In the genomic region with DNA sequence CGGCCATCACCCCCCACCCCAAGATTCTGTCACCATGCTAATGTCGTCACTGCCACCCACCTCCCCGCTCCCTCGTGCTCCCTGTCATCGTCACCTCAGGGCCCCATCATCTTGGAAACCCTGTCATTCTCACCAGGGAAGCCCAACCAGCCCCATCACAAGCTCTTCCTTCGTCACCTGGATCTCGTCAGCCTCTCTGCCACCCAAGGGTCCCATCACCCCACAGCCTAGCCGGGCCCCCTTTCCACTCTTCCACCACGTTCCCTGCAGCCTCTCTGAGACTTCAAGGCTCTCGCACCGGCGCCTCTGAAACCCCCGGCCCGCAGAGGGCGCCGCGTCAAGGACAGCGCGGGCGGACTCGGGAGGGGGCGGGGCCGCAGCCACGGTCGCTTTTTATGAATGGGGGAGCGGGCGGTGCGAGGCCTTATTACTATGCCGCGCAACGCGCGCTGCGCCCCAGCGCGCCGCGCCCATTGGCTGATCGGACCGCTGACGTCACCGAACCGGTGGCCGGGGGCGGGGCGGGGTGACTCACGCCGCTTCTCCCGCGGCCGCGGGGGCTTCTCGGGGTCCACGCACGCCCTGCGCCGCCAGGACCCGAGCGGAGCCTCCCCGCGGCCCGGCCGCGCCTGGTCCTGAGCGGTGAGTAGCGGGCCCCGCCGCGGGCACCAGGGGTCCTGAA, we compare ENCODE assay signal across 8 cellular contexts. TPM values are rescaled to one million over a fixed set of nuclear protein-coding genes. Genes with fewer than 3 reads are reported as not detected.
DNase-seq lines count a peak whose midpoint lies in the region; ATAC-seq and TF ChIP-seq lines count a peak whose summit lies in the region.

TSS of gene GPR3 (plus strand) at position 527 of the 682 bp plus-strand sequence. CDS start 1,177 bp downstream, outside the sequence.

- H3K4me3 Mint-ChIP-seq in dendritic cell treated with granulocyte-macrophage colony-stimulating factor and Interleukin-4, amounts not matched to agents 40 ng/mL and 50 ng/mL, for 4 days: peak within 1 kb of the TSS; percentile 76

- no peaks in the 10 kb centered on the region for H3K36me3 Mint-ChIP-seq in dendritic cell treated with granulocyte-macrophage colony-stimulating factor and Interleukin-4, amounts not matched to agents 40 ng/mL and 50 ng/mL, for 4 days (ENCODE audit: low read depth)

- H3K27me3 ChIP-seq in right lobe of liver: no peaks in the 10 kb centered on the region

- H3K27ac ChIP-seq in right lobe of liver: peak within 1 kb of the TSS in 2 of 3 donors; percentile 33 to 44

- no peaks in the 10 kb centered on the region for H3K9me3 Mint-ChIP-seq in dendritic cell treated with granulocyte-macrophage colony-stimulating factor and Interleukin-4, amounts not matched to agents 40 ng/mL and 50 ng/mL, for 4 days

- H3K27me3 Mint-ChIP-seq in dendritic cell treated with granulocyte-macrophage colony-stimulating factor and Interleukin-4, amounts not matched to agents 40 ng/mL and 50 ng/mL, for 4 days: peaks cover 38% of the 10 kb centered on the region

- H3K4me1 ChIP-seq in right lobe of liver: peaks cover 0 to 6% (median 0%) of the 10 kb centered on the region in 4 donors

- no peaks in the 10 kb centered on the region for H3K9me3 ChIP-seq in right lobe of liver

- H3K36me3 ChIP-seq in right lobe of liver: no peaks in the 10 kb centered on the region

- DNase-seq in Ammon's horn (ENCODE audit: low spot score) (peak; percentile 90), GM19238 (ENCODE audit: insufficient read length, low spot score) (peak; percentile 92), NCI-H69 (lab: John Stamatoyannopoulos, UW) (peak; percentile 92), right lobe of liver (peak; percentile 78 to 88 (median 78))
- peak; percentile 84 to 92 for DNase-seq in activated CD4-positive, alpha-beta T cell treated with anti-CD3 and anti-CD28 coated beads, Interleukin-2, amount 50 U/mL, for 24 hours (ENCODE audit: low read depth in 1 of 2, low spot score in 1 of 2)
- peak; percentile 94 for DNase-seq in stimulated activated CD4-positive, alpha-beta T cell treated with anti-CD3 and anti-CD28 coated beads, Interleukin-4, amount 100 ng/mL, for 1 hour

- no peak for TF ChIP-seq POLR2A in right lobe of liver (IDR thresholded peaks at IDR 0.05)

- H3K4me1 Mint-ChIP-seq in dendritic cell treated with granulocyte-macrophage colony-stimulating factor and Interleukin-4, amounts not matched to agents 40 ng/mL and 50 ng/mL, for 4 days (ENCODE audit: low read depth): peaks cover 25% of the 10 kb centered on the region

- 3% methylated on average over 18 of the region's 69 CpGs for WGBS in right lobe of liver (ENCODE audit: insufficient coverage, low coverage, low lambda C conversion rate, missing lambda C conversion rate)

- peak within 1 kb of the TSS; percentile 74 for H3K27ac Mint-ChIP-seq in dendritic cell treated with granulocyte-macrophage colony-stimulating factor and Interleukin-4, amounts not matched to agents 40 ng/mL and 50 ng/mL, for 4 days

- TF ChIP-seq CTCF in right lobe of liver (IDR thresholded peaks at IDR 0.05): peak; percentile 16 to 44 (median 41)

- ATAC-seq in HG03469 (IDR thresholded peaks at IDR 0.05; ENCODE audit: unreplicated experiment) (peak; percentile 59), right lobe of liver (peak; percentile 75 to 81 (median 75))

- H3K4me3 ChIP-seq in right lobe of liver: peak within 1 kb of the TSS; percentile 38 to 41 (median 40)

- intact Hi-C loops in dendritic cell treated with granulocyte-macrophage colony-stimulating factor and Interleukin-4, amounts not matched to agents 40 ng/mL and 50 ng/mL, for 4 days (cut with micrococcal nuclease): loop anchor here (1.0 kb wide), 2 partner anchors 35 to 92 kb away; no protein-coding TSS in a partner anchor
- intact Hi-C loops in right lobe of liver (cut with DNase I): loop anchor here in 1 of 2 donors (5.0 kb wide), 2 partner anchors 35 to 90 kb away; no protein-coding TSS in a partner anchor

RNA-seq across cellular contexts. Expression of gene GPR3, which starts in this region (rescaled TPM):
- total RNA-seq in right lobe of liver: under 1 TPM in 2 of 6 experiments, not detected in 4; 0.19 to 0.43 TPM

Comparison
In these comparisons a context has a peak if more than half of its experiments do, and no peak if none do; other contexts are left out.
1. Peak in every context shown above with its lines: DNase-seq, ATAC-seq, H3K4me3 ChIP-seq and H3K27ac ChIP-seq.
2. Peak in DNase-seq, ATAC-seq, H3K4me3 ChIP-seq and H3K27ac ChIP-seq in right lobe of liver; RNA of the gene not detected or under 1 TPM.